24 cellular contexts compared by ENCODE assay signal in the genomic region with DNA sequence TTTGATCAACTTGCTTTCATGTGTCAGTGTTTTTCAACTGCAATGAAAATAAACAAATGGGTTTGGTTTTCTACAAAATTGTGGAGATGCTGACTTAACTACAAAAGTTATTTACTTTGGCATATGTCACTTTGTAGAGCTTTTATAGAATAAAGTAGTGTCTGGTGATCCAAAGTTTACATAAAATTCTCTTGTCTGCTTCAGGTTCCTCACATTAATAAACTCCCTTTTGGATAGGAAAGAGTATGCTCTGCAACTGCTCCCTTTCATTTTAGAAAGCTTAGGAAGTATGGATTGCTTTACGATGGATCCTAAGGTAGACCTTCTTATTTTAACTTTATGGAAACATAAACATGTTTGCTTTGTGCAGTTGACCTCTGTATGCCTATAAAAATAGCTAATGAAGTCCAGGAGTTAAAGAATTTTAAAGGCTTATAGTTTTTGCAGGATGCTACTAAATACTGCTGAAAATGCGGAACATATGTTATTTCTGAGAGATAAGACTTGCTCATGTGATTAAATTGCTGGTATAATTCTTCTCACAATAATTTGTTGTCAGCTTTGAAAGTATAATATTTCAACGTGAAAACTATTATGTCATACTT.
"Had no signal": no experiment of that assay in that cellular context is flagged by ENCODE, and none has a peak within 500 bp of the region (broad histone marks: within the 10 kb centered on the region; RNA-seq: fewer than 3 reads in every experiment).

No MANE protein-coding gene starts in this region.

- DNase-seq: activated CD4-positive, alpha-beta T cell treated with anti-CD3 and anti-CD28 coated beads for 48 hours; activated CD4-positive, CD25-positive, alpha-beta regulatory T cell; activated CD8-positive, alpha-beta T cell treated with anti-CD3 and anti-CD28 coated beads for 36 hours; activated naive CD4-positive, alpha-beta T cell; activated naive CD8-positive, alpha-beta T cell treated with anti-CD3 and anti-CD28 coated beads for 36 hours; activated T-cell treated with anti-CD3 and anti-CD28 coated beads, Interleukin-2, amount 50 U/mL, for 1 hour; amygdala; body of pancreas; dorsolateral prefrontal cortex; endodermal cell; foreskin keratinocyte; glutamatergic neuron; left lung; pancreas; right lobe of liver; spleen; stimulated activated naive B cell treated with anti-CD40 and anti-IgM and Interleukin-4, amounts not matched to agents 10 μg/mL and 1 μg/mL and 100 μg/mL, for 72 hours; T-helper 9 cell; upper lobe of left lung had no signal

- H3K27me3 ChIP-seq: body of pancreas, dorsolateral prefrontal cortex, foreskin keratinocyte, left lung, right lobe of liver, spleen, upper lobe of left lung had no signal

- H3K36me3 Mint-ChIP-seq: activated naive CD8-positive, alpha-beta T cell treated with anti-CD3 and anti-CD28 coated beads for 36 hours; stimulated activated naive B cell treated with anti-CD40 and anti-IgM and Interleukin-4, amounts not matched to agents 10 μg/mL and 1 μg/mL and 100 μg/mL, for 72 hours had no signal

- H3K27ac Mint-ChIP-seq: activated CD8-positive, alpha-beta T cell treated with anti-CD3 and anti-CD28 coated beads for 36 hours; activated naive CD8-positive, alpha-beta T cell treated with anti-CD3 and anti-CD28 coated beads for 36 hours; activated T-helper 17 cell treated with anti-CD3 and anti-CD28 coated beads, Interleukin-2, amount 50 U/mL, for 72 hours; endodermal cell; stimulated activated naive B cell treated with anti-CD40 and anti-IgM and Interleukin-4, amounts not matched to agents 10 μg/mL and 1 μg/mL and 100 μg/mL, for 72 hours had no signal

- H3K4me3 ChIP-seq: body of pancreas, dorsolateral prefrontal cortex, left lung, pancreas, right lobe of liver, spleen, thoracic aorta, upper lobe of left lung had no signal

- H3K36me3 ChIP-seq: left lung, pancreas, right lobe of liver, spleen, thoracic aorta, upper lobe of left lung had no signal

- ATAC-seq: activated CD8-positive, alpha-beta T cell treated with anti-CD3 and anti-CD28 coated beads for 36 hours; activated T-helper 17 cell treated with anti-CD3 and anti-CD28 coated beads, Interleukin-2, amount 50 U/mL, for 72 hours; body of pancreas; foreskin keratinocyte; left lung; pancreas; right lobe of liver; stimulated activated naive B cell treated with anti-CD40 and anti-IgM and Interleukin-4, amounts not matched to agents 10 μg/mL and 1 μg/mL and 100 μg/mL, for 72 hours had no signal

- H3K4me1 Mint-ChIP-seq: activated naive CD8-positive, alpha-beta T cell treated with anti-CD3 and anti-CD28 coated beads for 36 hours; activated T-helper 17 cell treated with anti-CD3 and anti-CD28 coated beads, Interleukin-2, amount 50 U/mL, for 72 hours; neural crest cell; stimulated activated naive B cell treated with anti-CD40 and anti-IgM and Interleukin-4, amounts not matched to agents 10 μg/mL and 1 μg/mL and 100 μg/mL, for 72 hours had no signal

- H3K4me1 ChIP-seq: body of pancreas, foreskin keratinocyte, left lung, pancreas, right lobe of liver, spleen, upper lobe of left lung had no signal

- H3K9me3 ChIP-seq: body of pancreas, left lung, pancreas, right lobe of liver, thoracic aorta, upper lobe of left lung had no signal

- H3K4me3 Mint-ChIP-seq: activated CD8-positive, alpha-beta T cell treated with anti-CD3 and anti-CD28 coated beads for 36 hours; activated naive CD8-positive, alpha-beta T cell treated with anti-CD3 and anti-CD28 coated beads for 36 hours; activated T-helper 17 cell treated with anti-CD3 and anti-CD28 coated beads, Interleukin-2, amount 50 U/mL, for 72 hours; endodermal cell; neural crest cell; stimulated activated naive B cell treated with anti-CD40 and anti-IgM and Interleukin-4, amounts not matched to agents 10 μg/mL and 1 μg/mL and 100 μg/mL, for 72 hours had no signal

- FAIRE-seq: colon, keratinocyte, pancreas had no signal

- H3K27me3 Mint-ChIP-seq: activated CD8-positive, alpha-beta T cell treated with anti-CD3 and anti-CD28 coated beads for 36 hours; activated naive CD8-positive, alpha-beta T cell treated with anti-CD3 and anti-CD28 coated beads for 36 hours; activated T-helper 17 cell treated with anti-CD3 and anti-CD28 coated beads, Interleukin-2, amount 50 U/mL, for 72 hours; stimulated activated naive B cell treated with anti-CD40 and anti-IgM and Interleukin-4, amounts not matched to agents 10 μg/mL and 1 μg/mL and 100 μg/mL, for 72 hours had no signal

- H3K27ac ChIP-seq: body of pancreas, foreskin keratinocyte, left lung, pancreas, right lobe of liver, spleen, thoracic aorta, upper lobe of left lung had no signal
